In the genomic region with DNA sequence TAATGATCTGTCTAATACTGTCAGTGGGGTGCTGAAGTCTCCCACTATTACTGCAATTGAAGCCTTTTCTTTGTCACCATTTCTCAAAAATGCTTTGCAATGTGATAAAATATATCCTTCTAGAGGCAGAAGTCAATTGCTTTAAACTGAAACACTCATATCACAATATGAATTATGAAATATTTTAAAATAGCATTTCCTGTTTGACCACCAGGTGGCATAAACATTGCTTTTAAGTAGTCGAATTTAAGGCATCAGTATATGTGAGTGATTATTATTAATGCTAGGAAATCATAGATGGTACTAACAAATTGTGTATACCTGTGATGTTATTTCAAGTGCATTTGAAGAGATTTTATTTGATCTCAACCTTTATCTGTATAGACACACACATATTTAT, we compare ENCODE assay signal across 9 cellular contexts.
DNase-seq lines count a peak whose midpoint lies in the region; ATAC-seq, FAIRE-seq and TF ChIP-seq lines count a peak whose summit lies in the region.
"Had no signal": no experiment of that assay in that cellular context is flagged by ENCODE, and none has a peak within 500 bp of the region (broad histone marks: within the 10 kb centered on the region; RNA-seq: fewer than 3 reads in every experiment).

No MANE protein-coding gene starts in this region.

- no TSS peak for BruUV-seq in Calu3 (replicated peaks; lab: Mats Ljungman, UMichigan)

- H3K27ac ChIP-seq in astrocyte (ENCODE audit: low read depth, low read length) (no peak overlapping the region), right lobe of liver (no peak overlapping the region)
- H3K27ac ChIP-seq: SJSA1 had no signal

- H3K36me3 ChIP-seq in astrocyte (ENCODE audit: insufficient read depth, low read length) = no peaks in the 10 kb centered on the region
- H3K36me3 ChIP-seq in right lobe of liver = no peaks in the 10 kb centered on the region
- H3K36me3 ChIP-seq: SJSA1 had no signal

- H3K4me1 Mint-ChIP-seq in Calu3 (ENCODE audit: low read depth, unreplicated experiment) (no peaks in the 10 kb centered on the region), astrocyte (ENCODE audit: low read depth, unreplicated experiment) (no peaks in the 10 kb centered on the region)

- H2AFZ ChIP-seq in astrocyte (ENCODE audit: low read depth, low read length) = no peak overlapping the region

- H3K9me3 Mint-ChIP-seq in Calu3 (ENCODE audit: low read depth, unreplicated experiment) = peaks cover 8% of the 10 kb centered on the region
- H3K9me3 Mint-ChIP-seq in astrocyte (ENCODE audit: unreplicated experiment) = peaks cover 18% of the 10 kb centered on the region

- CTCF ChIA-PET in Calu3 (lab: Charles Lee) = no interaction called here

- H3K79me2 ChIP-seq in astrocyte (ENCODE audit: insufficient read depth, low read length) = no peaks in the 10 kb centered on the region

- TF ChIP-seq POLR2A in right lobe of liver (IDR thresholded peaks at IDR 0.05) (no peak), GM18505 (IDR thresholded peaks at IDR 0.05; ENCODE audit: borderline replicate concordance, extremely low read depth, insufficient read depth, insufficient read length) (no peak)

- TF ChIP-seq CTCF in Calu3 (IDR thresholded peaks at IDR 0.05; ENCODE audit: unreplicated experiment) (peak; percentile 31), astrocyte (IDR thresholded peaks at IDR 0.05; ENCODE audit: insufficient read depth, low read depth, low read length) (peak; percentile 31), right lobe of liver (IDR thresholded peaks at IDR 0.05) (peak; percentile 49 to 76 (median 68))

- H4K20me1 ChIP-seq in astrocyte (ENCODE audit: insufficient read depth, low read length) = no peaks in the 10 kb centered on the region

- no peaks in the 10 kb centered on the region for H3K9me3 ChIP-seq in astrocyte (ENCODE audit: insufficient read depth, low read depth, low read length)
- H3K9me3 ChIP-seq in right lobe of liver = no peaks in the 10 kb centered on the region
- H3K9me3 ChIP-seq: SJSA1 had no signal

- H3K9ac ChIP-seq in astrocyte (ENCODE audit: low read length) = no peak overlapping the region

- H3K4me1 ChIP-seq in astrocyte (ENCODE audit: insufficient read depth, low read length) = no peaks in the 10 kb centered on the region
- H3K4me1 ChIP-seq in right lobe of liver = peaks cover 0 to 5% (median 0%) of the 10 kb centered on the region in 4 donors
- H3K4me1 ChIP-seq: SJSA1 had no signal

- ATAC-seq in right lobe of liver = peak in 3 of 4 donors; percentile 39 to 62 (median 48)
- ATAC-seq in GM19023 (IDR thresholded peaks at IDR 0.05; ENCODE audit: unreplicated experiment) = no peak
- no peak for ATAC-seq in GM18505 (IDR thresholded peaks at IDR 0.05; ENCODE audit: unreplicated experiment)
- no peak for ATAC-seq in HG03457 (IDR thresholded peaks at IDR 0.05; ENCODE audit: unreplicated experiment)

- H3K4me3 ChIP-seq in astrocyte (ENCODE audit: insufficient read depth, low read depth, low read length) (no peak overlapping the region), right lobe of liver (no peak overlapping the region)
- H3K4me3 ChIP-seq: SJSA1 had no signal

- H3K36me3 Mint-ChIP-seq in Calu3 (ENCODE audit: insufficient read depth, unreplicated experiment) (no peaks in the 10 kb centered on the region), astrocyte (ENCODE audit: low read depth, unreplicated experiment) (no peaks in the 10 kb centered on the region)

- no peak overlapping the region for H3K4me2 ChIP-seq in astrocyte (ENCODE audit: low read length)

- no peak overlapping the region for H3K27ac Mint-ChIP-seq in Calu3 (ENCODE audit: unreplicated experiment)
- no peak overlapping the region for H3K27ac Mint-ChIP-seq in astrocyte (ENCODE audit: unreplicated experiment)

- intact Hi-C loops in Calu3 (cut with micrococcal nuclease; ENCODE audit: unreplicated experiment) (loop anchor here (1.0 to 2.0 kb wide), 2 partner anchors 1070 to 1095 kb away; no protein-coding TSS in a partner anchor), right lobe of liver (cut with DNase I) (no loop called here)

- FAIRE-seq in astrocyte (lab: Jason Lieb, UNC) = no peak

- H3K27me3 Mint-ChIP-seq in Calu3 (ENCODE audit: unreplicated experiment) = no peaks in the 10 kb centered on the region
- H3K27me3 Mint-ChIP-seq in astrocyte (ENCODE audit: low read depth, unreplicated experiment) = no peaks in the 10 kb centered on the region

- WGBS in right lobe of liver (ENCODE audit: insufficient coverage, low coverage, low lambda C conversion rate, missing lambda C conversion rate) = 0% methylated on average over 1 of the region's 1 CpG

- H3K27me3 ChIP-seq in astrocyte (ENCODE audit: insufficient read depth, low read length) (no peaks in the 10 kb centered on the region), right lobe of liver (no peaks in the 10 kb centered on the region)
- H3K27me3 ChIP-seq: SJSA1 had no signal

- H3K4me3 Mint-ChIP-seq in Calu3 (ENCODE audit: low read depth, unreplicated experiment) (no peak overlapping the region), astrocyte (ENCODE audit: unreplicated experiment) (no peak overlapping the region)

- no peak for DNase-seq in Calu3
- peak; percentile 12 for DNase-seq in HuH-7 (ENCODE audit: low spot score)
- DNase-seq in astrocyte (ENCODE audit: low read depth) = peak; percentile 2
- no peak for DNase-seq in right lobe of liver
- no peak for DNase-seq in COLO668 (lab: John Stamatoyannopoulos, UW; ENCODE audit: unreplicated experiment)

Comparison
In these comparisons a context has a peak if more than half of its experiments do, and no peak if none do; other contexts are left out.
1. DNase-seq: peak in HuH-7 (single experiment) and astrocyte (single experiment); none in Calu3 (single experiment), right lobe of liver (0 of 3) and COLO668 (single experiment).
2. ATAC-seq: peak in right lobe of liver (3 of 4); none in GM19023 (single experiment), GM18505 (single experiment) and HG03457 (single experiment).
3. Peak in every context shown above with its lines, with median percentiles within 50 percentile points of each other: CTCF ChIP-seq.